In the genomic region with DNA sequence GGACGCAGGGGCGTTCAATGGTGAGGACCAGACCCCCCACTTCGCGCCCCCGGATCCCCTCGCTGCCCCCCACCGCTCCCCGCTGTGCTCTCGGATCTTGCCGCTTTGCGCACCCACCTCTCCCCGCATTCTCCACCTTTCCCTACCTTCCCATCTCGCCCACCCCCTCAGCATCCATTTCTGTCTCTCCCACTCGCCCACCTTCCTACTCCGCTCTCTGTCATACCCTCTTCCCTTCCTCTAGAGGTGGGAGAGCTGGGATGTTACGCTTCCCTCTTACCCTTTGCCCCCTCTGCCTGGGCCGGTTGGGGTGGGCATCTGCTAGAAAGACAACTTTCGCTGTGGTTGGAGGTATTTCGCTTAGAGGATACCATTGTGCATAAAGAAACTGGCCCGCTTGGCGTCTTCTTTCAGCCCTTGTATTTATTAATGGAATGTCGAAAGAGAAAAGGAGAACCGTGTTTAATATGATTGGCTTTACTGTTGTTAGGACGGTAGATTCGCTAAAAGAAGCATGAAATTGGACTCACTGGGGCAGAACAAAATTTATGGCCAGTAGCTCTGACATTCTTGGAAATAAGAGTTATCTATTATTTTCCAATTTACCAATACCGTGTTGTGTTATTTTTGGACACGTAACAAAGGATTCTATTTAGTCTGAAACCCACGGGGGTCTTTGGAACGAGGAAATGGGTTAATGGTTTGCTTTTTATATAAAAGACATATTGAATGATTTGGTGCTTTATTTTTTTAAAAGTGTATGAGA, we compare ENCODE assay signal across 3 cellular contexts.
TF ChIP-seq lines count a peak whose summit lies in the region.

No MANE protein-coding gene starts in this region.

TF ChIP-seq in A549, 52 proteins besides CTCF, POLR2A, EP300 and RAD21 (continued from another document):
- TF ChIP-seq FOSB (CRISPR knock-in tag; IDR thresholded peaks at IDR 0.05) (no peak), TP53 (CRISPR knock-in tag; IDR thresholded peaks at IDR 0.05) (no peak), EHF (CRISPR knock-in tag; IDR thresholded peaks at IDR 0.05) (no peak), POLR2AphosphoS2 (conservative IDR thresholded peaks at IDR 0.05; ENCODE audit: low read length) (no peak), RCOR1 (IDR thresholded peaks at IDR 0.05; ENCODE audit: low read depth, low read length) (no peak), PHF8 (IDR thresholded peaks at IDR 0.05; ENCODE audit: borderline replicate concordance, low read depth) (no peak), ZC3H11A (IDR thresholded peaks at IDR 0.05) (no peak), EHMT2 (IDR thresholded peaks at IDR 0.05; ENCODE audit: low read depth) (no peak), RARB (CRISPR knock-in tag; IDR thresholded peaks at IDR 0.05) (no peak), HOXA7 (CRISPR knock-in tag; IDR thresholded peaks at IDR 0.05) (no peak), MYC (IDR thresholded peaks at IDR 0.05; ENCODE audit: borderline replicate concordance, low read length) (no peak), CHD4 (IDR thresholded peaks at IDR 0.05; ENCODE audit: borderline replicate concordance) (no peak)
- TF ChIP-seq, protein P1, sequence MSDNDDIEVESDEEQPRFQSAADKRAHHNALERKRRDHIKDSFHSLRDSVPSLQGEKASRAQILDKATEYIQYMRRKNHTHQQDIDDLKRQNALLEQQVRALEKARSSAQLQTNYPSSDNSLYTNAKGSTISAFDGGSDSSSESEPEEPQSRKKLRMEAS (IDR thresholded peaks at IDR 0.05): no peak
- TF ChIP-seq, protein P2, sequence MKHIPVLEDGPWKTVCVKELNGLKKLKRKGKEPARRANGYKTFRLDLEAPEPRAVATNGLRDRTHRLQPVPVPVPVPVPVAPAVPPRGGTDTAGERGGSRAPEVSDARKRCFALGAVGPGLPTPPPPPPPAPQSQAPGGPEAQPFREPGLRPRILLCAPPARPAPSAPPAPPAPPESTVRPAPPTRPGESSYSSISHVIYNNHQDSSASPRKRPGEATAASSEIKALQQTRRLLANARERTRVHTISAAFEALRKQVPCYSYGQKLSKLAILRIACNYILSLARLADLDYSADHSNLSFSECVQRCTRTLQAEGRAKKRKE (CRISPR knock-in tag; IDR thresholded peaks at IDR 0.05; ENCODE audit: low read depth): no peak

TF ChIP-seq in GM23338, 12 proteins besides CTCF, POLR2A, EP300 and RAD21 (continued from another document and continues in another):
- TF ChIP-seq ZNF331 (CRISPR knock-in tag; IDR thresholded peaks at IDR 0.05; ENCODE audit: low read depth) (no peak), EZH2phosphoT487 (IDR thresholded peaks at IDR 0.05; ENCODE audit: unreplicated experiment) (no peak), REST (IDR thresholded peaks at IDR 0.05; ENCODE audit: unreplicated experiment) (no peak), POLR2AphosphoS5 (IDR thresholded peaks at IDR 0.05; ENCODE audit: low read depth) (no peak), EZH2 (IDR thresholded peaks at IDR 0.05; ENCODE audit: low read depth, unreplicated experiment) (no peak)

TF ChIP-seq in WTC11, 78 proteins besides CTCF, POLR2A, EP300 and RAD21 (continued from another document):
- TF ChIP-seq, protein P3, sequence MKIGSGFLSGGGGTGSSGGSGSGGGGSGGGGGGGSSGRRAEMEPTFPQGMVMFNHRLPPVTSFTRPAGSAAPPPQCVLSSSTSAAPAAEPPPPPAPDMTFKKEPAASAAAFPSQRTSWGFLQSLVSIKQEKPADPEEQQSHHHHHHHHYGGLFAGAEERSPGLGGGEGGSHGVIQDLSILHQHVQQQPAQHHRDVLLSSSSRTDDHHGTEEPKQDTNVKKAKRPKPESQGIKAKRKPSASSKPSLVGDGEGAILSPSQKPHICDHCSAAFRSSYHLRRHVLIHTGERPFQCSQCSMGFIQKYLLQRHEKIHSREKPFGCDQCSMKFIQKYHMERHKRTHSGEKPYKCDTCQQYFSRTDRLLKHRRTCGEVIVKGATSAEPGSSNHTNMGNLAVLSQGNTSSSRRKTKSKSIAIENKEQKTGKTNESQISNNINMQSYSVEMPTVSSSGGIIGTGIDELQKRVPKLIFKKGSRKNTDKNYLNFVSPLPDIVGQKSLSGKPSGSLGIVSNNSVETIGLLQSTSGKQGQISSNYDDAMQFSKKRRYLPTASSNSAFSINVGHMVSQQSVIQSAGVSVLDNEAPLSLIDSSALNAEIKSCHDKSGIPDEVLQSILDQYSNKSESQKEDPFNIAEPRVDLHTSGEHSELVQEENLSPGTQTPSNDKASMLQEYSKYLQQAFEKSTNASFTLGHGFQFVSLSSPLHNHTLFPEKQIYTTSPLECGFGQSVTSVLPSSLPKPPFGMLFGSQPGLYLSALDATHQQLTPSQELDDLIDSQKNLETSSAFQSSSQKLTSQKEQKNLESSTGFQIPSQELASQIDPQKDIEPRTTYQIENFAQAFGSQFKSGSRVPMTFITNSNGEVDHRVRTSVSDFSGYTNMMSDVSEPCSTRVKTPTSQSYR (CRISPR knock-in tag; IDR thresholded peaks at IDR 0.05): no peak
- no peak for TF ChIP-seq ZNF317 (CRISPR knock-in tag; IDR thresholded peaks at IDR 0.05; ENCODE audit: borderline replicate concordance, low read depth)
- TF ChIP-seq, protein P4, sequence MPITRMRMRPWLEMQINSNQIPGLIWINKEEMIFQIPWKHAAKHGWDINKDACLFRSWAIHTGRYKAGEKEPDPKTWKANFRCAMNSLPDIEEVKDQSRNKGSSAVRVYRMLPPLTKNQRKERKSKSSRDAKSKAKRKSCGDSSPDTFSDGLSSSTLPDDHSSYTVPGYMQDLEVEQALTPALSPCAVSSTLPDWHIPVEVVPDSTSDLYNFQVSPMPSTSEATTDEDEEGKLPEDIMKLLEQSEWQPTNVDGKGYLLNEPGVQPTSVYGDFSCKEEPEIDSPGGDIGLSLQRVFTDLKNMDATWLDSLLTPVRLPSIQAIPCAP (CRISPR knock-in tag; IDR thresholded peaks at IDR 0.05): no peak
- no peak for TF ChIP-seq HMGA2 (CRISPR knock-in tag; IDR thresholded peaks at IDR 0.05)
- no peak for TF ChIP-seq USF2 (CRISPR knock-in tag; IDR thresholded peaks at IDR 0.05)
- no peak for TF ChIP-seq JUN (CRISPR knock-in tag; IDR thresholded peaks at IDR 0.05)
